ENCODE assay signal across 8 cellular contexts in genomic region chr10:124701435-124701834, GRCh38. TPM values are rescaled to one million over a fixed set of nuclear protein-coding genes. Genes with fewer than 3 reads are reported as not detected.
DNase-seq lines count a peak whose midpoint lies in the region; ATAC-seq, FAIRE-seq and TF ChIP-seq lines count a peak whose summit lies in the region.

No MANE protein-coding gene starts in this region.

- H3K9ac ChIP-seq in HepG2 (ENCODE audit: insufficient read depth, low read depth, low read length), result no peak overlapping the region

- H3K79me2 ChIP-seq in HepG2 (ENCODE audit: insufficient read depth, low read length), result no peaks in the 10 kb centered on the region

- peak overlapping the region; percentile 74 for H3K4me3 Mint-ChIP-seq in stimulated activated memory B cell treated with anti-CD40 and anti-IgM and Interleukin-4, amounts not matched to agents 10 μg/mL and 1 μg/mL and 100 μg/mL, for 72 hours

- H3K36me3 ChIP-seq in MG63 (peaks cover 13% of the 10 kb centered on the region), HepG2 (replicated peaks in 1 of 2; ENCODE audit: control insufficient read depth in 1 of 2, insufficient read depth in 2 of 2, low read length in 2 of 2) (peaks cover 10 to 53% of the 10 kb centered on the region in 2 experiments)

- CTCF ChIA-PET in HepG2 (lab: Yijun Ruan, JAX; ENCODE audit: low intra/inter-chr PET ratio, low total read pairs), result no interaction called here

- H3K4me1 Mint-ChIP-seq in stimulated activated memory B cell treated with anti-CD40 and anti-IgM and Interleukin-4, amounts not matched to agents 10 μg/mL and 1 μg/mL and 100 μg/mL, for 72 hours, result peaks cover 100% of the 10 kb centered on the region

- H3K4me2 ChIP-seq in HepG2 (ENCODE audit: low read depth, low read length), result no peak overlapping the region

- 0 out of 2 replicates have a peak, but pooled peaks cover 2% of the 10 kb centered on the region for H4K20me1 ChIP-seq in HepG2 (ENCODE audit: insufficient read depth, low read length)

- H3K4me1 ChIP-seq in HepG2 (ENCODE audit: insufficient read depth, low read length), result no peaks in the 10 kb centered on the region

- DNase-seq in MG63 (peak; percentile 68), caudate nucleus (lab: John Stamatoyannopoulos, UW) (peak in 41 of 61 donors; percentile 29 to 81 (median 57)), HepG2 (ENCODE audit: low spot score) (no peak), NCI-H1436 treated with DMSO at 0.1 percent for 48 hours (lab: John Stamatoyannopoulos, UW) (no peak), inferior parietal cortex (ENCODE audit: extremely low spot score) (no peak)
- no peak for DNase-seq in stimulated activated CD4-positive, alpha-beta T cell treated with anti-CD3 and anti-CD28 coated beads, Interleukin-1b, Interleukin-23, amount 100 ng/mL, for 48 hours
- DNase-seq in activated CD4-positive, CD25-positive, alpha-beta regulatory T cell treated with anti-CD3 and anti-CD28 coated beads, Interleukin-2, amount 50 U/mL, for 72 hours, result no peak

- no peak overlapping the region for H2AFZ ChIP-seq in HepG2 (ENCODE audit: low read length)

- no peak for TF ChIP-seq CTCF in HepG2 (CRISPR knock-in tag; IDR thresholded peaks at IDR 0.05)

- in situ Hi-C loops in HepG2 (cut with HindIII; ENCODE audit: extremely low pct_ligation_motif_present, low pct_unique_long_range_greater_than_20kb), result no loop called here

- TF ChIP-seq RAD21 in HepG2 (CRISPR knock-in tag; IDR thresholded peaks at IDR 0.05), result no peak

- BruUV-seq in HepG2 (replicated peaks; lab: Mats Ljungman, UMichigan), result no TSS peak

- FAIRE-seq in HepG2 (lab: Jason Lieb, UNC), result no peak

- intact Hi-C loops in HepG2 (cut with micrococcal nuclease; ENCODE audit: unreplicated experiment), result no loop called here

- no peak for ATAC-seq in HepG2
- ATAC-seq in stimulated activated memory B cell treated with anti-CD40 and anti-IgM and Interleukin-4, amounts not matched to agents 10 μg/mL and 1 μg/mL and 100 μg/mL, for 72 hours, result no peak

- no peaks in the 10 kb centered on the region for H3K27me3 Mint-ChIP-seq in stimulated activated memory B cell treated with anti-CD40 and anti-IgM and Interleukin-4, amounts not matched to agents 10 μg/mL and 1 μg/mL and 100 μg/mL, for 72 hours

- H3K27ac ChIP-seq in caudate nucleus (ENCODE audit: low read depth, low read length), result peak overlapping the region; percentile 99
- H3K27ac ChIP-seq in HepG2 (ENCODE audit: extremely low read length, insufficient read depth, low read length), result no peak overlapping the region

- POLR2A ChIA-PET in HepG2 (lab: Yijun Ruan, JAX), result no interaction called here

- H3K27me3 ChIP-seq in MG63 (no peaks in the 10 kb centered on the region), HepG2 (ENCODE audit: control insufficient read depth in 1 of 2, insufficient read depth in 2 of 2, low read length in 2 of 2) (no peaks in the 10 kb centered on the region)

- H3K27ac Mint-ChIP-seq in stimulated activated memory B cell treated with anti-CD40 and anti-IgM and Interleukin-4, amounts not matched to agents 10 μg/mL and 1 μg/mL and 100 μg/mL, for 72 hours, result peak overlapping the region; percentile 100

- no peak for TF ChIP-seq POLR2A in HepG2 (IDR thresholded peaks at IDR 0.05; ENCODE audit: insufficient read depth in 1 of 2, low read depth in 2 of 2, low read length in 2 of 2)

- H3K9me3 ChIP-seq in MG63 (no peaks in the 10 kb centered on the region), HepG2 (ENCODE audit: low read length) (no peaks in the 10 kb centered on the region)

- 89% methylated on average over 5 of the region's 6 CpGs for WGBS in HepG2 (ENCODE audit: low lambda C conversion rate)

- peaks cover 37% of the 10 kb centered on the region for H3K36me3 Mint-ChIP-seq in stimulated activated memory B cell treated with anti-CD40 and anti-IgM and Interleukin-4, amounts not matched to agents 10 μg/mL and 1 μg/mL and 100 μg/mL, for 72 hours

- no peak for TF ChIP-seq EP300 in HepG2 (IDR thresholded peaks at IDR 0.05; ENCODE audit: low read depth in 2 of 2, low read length in 2 of 2)
- TF ChIP-seq EP300 in HepG2 (CRISPR knock-in tag; IDR thresholded peaks at IDR 0.05; ENCODE audit: borderline replicate concordance), result no peak

- H3K9me3 Mint-ChIP-seq in stimulated activated memory B cell treated with anti-CD40 and anti-IgM and Interleukin-4, amounts not matched to agents 10 μg/mL and 1 μg/mL and 100 μg/mL, for 72 hours, result no peaks in the 10 kb centered on the region

- H3K4me3 ChIP-seq in MG63, result no peak overlapping the region
- H3K4me3 ChIP-seq in HepG2 (replicated peaks in 1 of 3; ENCODE audit: insufficient read depth in 1 of 3, low read depth in 2 of 3, low read length in 3 of 3), result no peak overlapping the region

TF ChIP-seq in HepG2, 621 proteins besides CTCF, POLR2A, EP300 and RAD21:
- TF ChIP-seq JARID2 (CRISPR knock-in tag; IDR thresholded peaks at IDR 0.05; ENCODE audit: insufficient replicate concordance), result no peak
- peak; percentile 59; the same call in 1 of the 2 replicates for TF ChIP-seq ZNF263 (CRISPR knock-in tag; IDR thresholded peaks at IDR 0.05)

RNA-seq across cellular contexts. Expression of gene FAM53B, which starts 42.7 kb away (rescaled TPM):
- total RNA-seq in MG63 (2014; rRNA removed; shearing (Covaris generic); ENCODE audit: low replicate concordance), result 14.4 and 15.8 TPM in 2 replicates
- total RNA-seq in HepG2 (2016; rRNA removed; fragmentation: Illumina TruSeq; extraction: Trizol), result 17.6 and 19.3 TPM in 2 replicates
- total RNA-seq in HepG2 (2016; cell fraction: cytosol; rRNA removed; fragmentation: Illumina TruSeq; extraction: Trizol; ENCODE audit: low read depth), result 37.4 and 40.4 TPM in 2 replicates
- total RNA-seq in HepG2 (2016; cell fraction: insoluble cytoplasmic fraction; rRNA removed; fragmentation: Illumina TruSeq; extraction: Trizol), result 15.2 and 19.1 TPM in 2 replicates
- total RNA-seq in HepG2 (2016; cell fraction: membrane; rRNA removed; fragmentation: Illumina TruSeq; extraction: Trizol), result 19.0 and 21.2 TPM in 2 replicates
- total RNA-seq in HepG2 (2016; cell fraction: nucleus; rRNA removed; fragmentation: Illumina TruSeq; extraction: Trizol), result 13.6 and 18.0 TPM in 2 replicates
- 5.8 and 6.4 TPM in 2 replicates for polyA plus RNA-seq in HepG2 (2011; rRNA removed)
- polyA plus RNA-seq in HepG2 (2011; cell fraction: cytosol; rRNA removed), result 4.7 and 7.2 TPM in 2 replicates
- polyA plus RNA-seq in HepG2 (2011; cell fraction: nucleus; rRNA removed), result 7.7 and 11.9 TPM in 2 replicates
- polyA plus RNA-seq in HepG2 (2012), result 3.5 and 5.6 TPM in 2 replicates
- polyA plus RNA-seq in HepG2 (2016; cell fraction: cytosol; fragmentation: Illumina TruSeq; extraction: Trizol; ENCODE audit: low read depth), result 0.71 and 0.72 TPM in 2 replicates
- 10.3 and 11.4 TPM in 2 replicates for polyA plus RNA-seq in HepG2 (2016; cell fraction: insoluble cytoplasmic fraction; fragmentation: Illumina TruSeq; extraction: Trizol; ENCODE audit: low read depth)
- 3.6 and 4.1 TPM in 2 replicates for polyA plus RNA-seq in HepG2 (2016; cell fraction: membrane; fragmentation: Illumina TruSeq; extraction: Trizol; ENCODE audit: low read depth)
- 13.5 and 14.8 TPM in 2 replicates for polyA plus RNA-seq in HepG2 (2016; cell fraction: nucleus; fragmentation: Illumina TruSeq; extraction: Trizol; ENCODE audit: insufficient read depth, low read depth)
- polyA minus RNA-seq in HepG2 (2011; rRNA and poly(A)+ RNA removed; ENCODE audit: low replicate concordance), result 28.7 and 33.7 TPM in 2 replicates
- polyA minus RNA-seq in HepG2 (2011; cell fraction: cytosol; rRNA and poly(A)+ RNA removed), result 7.5 and 12.7 TPM in 2 replicates
- 9.5 and 10.1 TPM in 2 replicates for polyA minus RNA-seq in HepG2 (2011; cell fraction: nucleus; rRNA and poly(A)+ RNA removed)

Comparison
In these comparisons a context has a peak if more than half of its experiments do, and no peak if none do; other contexts are left out.
1. DNase-seq: peak in MG63 (single experiment) and caudate nucleus (41 of 61); none in HepG2 (single experiment), NCI-H1436 treated with DMSO at 0.1 percent for 48 hours (single experiment), stimulated activated CD4-positive, alpha-beta T cell treated with anti-CD3 and anti-CD28 coated beads, Interleukin-1b, Interleukin-23, amount 100 ng/mL, for 48 hours (single experiment), inferior parietal cortex (single experiment) and activated CD4-positive, CD25-positive, alpha-beta regulatory T cell treated with anti-CD3 and anti-CD28 coated beads, Interleukin-2, amount 50 U/mL, for 72 hours (single experiment).